Comparison of ENCODE assay signal across 18 cellular contexts in the genomic region with DNA sequence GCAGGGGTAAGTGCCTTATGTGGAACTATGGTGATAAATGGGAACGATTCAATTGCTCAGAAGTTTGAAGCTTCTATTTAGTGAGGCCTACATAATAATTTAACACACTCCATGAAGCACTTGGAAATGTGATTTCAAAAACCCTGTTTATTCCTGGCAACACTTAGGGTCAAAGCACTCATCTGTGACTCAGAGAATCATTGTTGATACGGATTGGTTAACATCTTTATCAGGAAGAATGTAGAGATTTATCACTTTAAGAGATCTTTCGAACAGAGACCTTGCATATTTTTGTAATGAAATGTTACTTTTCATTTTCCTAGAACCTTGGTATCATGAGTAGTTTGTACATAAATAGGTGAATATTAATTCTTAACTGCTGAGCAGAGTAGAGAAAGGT.
DNase-seq lines count a peak whose midpoint lies in the region; TF ChIP-seq lines count a peak whose summit lies in the region.
"Had no signal": no experiment of that assay in that cellular context is flagged by ENCODE, and none has a peak within 500 bp of the region (broad histone marks: within the 10 kb centered on the region; RNA-seq: fewer than 3 reads in every experiment).

No MANE protein-coding gene starts in this region.

- H3K27me3 ChIP-seq in adrenal gland, result no peaks in the 10 kb centered on the region
- no peaks in the 10 kb centered on the region for H3K27me3 ChIP-seq in neuronal stem cell (ENCODE audit: control insufficient read depth in 3 of 3, insufficient read depth in 3 of 3, low read depth in 1 of 3, low read length in 3 of 3)
- H3K27me3 ChIP-seq: esophagus squamous epithelium had no signal

- no peak overlapping the region for H3K9ac ChIP-seq in neuronal stem cell (ENCODE audit: low read depth, low read length, poor library complexity)

- H3K4me3 Mint-ChIP-seq in activated CD4-positive, alpha-beta T cell treated with anti-CD3 and anti-CD28 coated beads, Interleukin-2, amount 10 ng/mL, durations not matched to agents 7 days and 5 days, result no peak overlapping the region
- no peak overlapping the region for H3K4me3 Mint-ChIP-seq in endothelial cell (ENCODE audit: unreplicated experiment)
- H3K4me3 Mint-ChIP-seq: activated T-cell treated with anti-CD3 and anti-CD28 coated beads, Interleukin-2, amount 50 U/mL, for 72 hours; naive thymus-derived CD4-positive, alpha-beta T cell had no signal

- no peak overlapping the region for H2BK5ac ChIP-seq in neuronal stem cell (ENCODE audit: low read length)

- no peaks in the 10 kb centered on the region for H3K9me3 ChIP-seq in adrenal gland (replicated peaks in 1 of 3)
- H3K9me3 ChIP-seq in neuronal stem cell (replicated peaks in 1 of 2; ENCODE audit: control insufficient read depth in 2 of 2, insufficient read depth in 1 of 2, low read depth in 1 of 2, low read length in 2 of 2), result no peaks in the 10 kb centered on the region

- H3K4me1 Mint-ChIP-seq in activated CD4-positive, alpha-beta T cell treated with anti-CD3 and anti-CD28 coated beads, Interleukin-2, amount 10 ng/mL, durations not matched to agents 7 days and 5 days, result no peaks in the 10 kb centered on the region
- H3K4me1 Mint-ChIP-seq in endothelial cell (ENCODE audit: unreplicated experiment), result no peaks in the 10 kb centered on the region
- H3K4me1 Mint-ChIP-seq: naive thymus-derived CD4-positive, alpha-beta T cell had no signal

- H3K4me1 ChIP-seq in adrenal gland (replicated peaks in 1 of 2), result peaks cover 5 to 12% of the 10 kb centered on the region in 2 donors
- no peaks in the 10 kb centered on the region for H3K4me1 ChIP-seq in neuronal stem cell (ENCODE audit: control insufficient read depth in 2 of 2, insufficient read depth in 1 of 2, low read depth in 1 of 2, low read length in 2 of 2)

- H2BK120ac ChIP-seq in neuronal stem cell (ENCODE audit: low read depth, low read length), result no peak overlapping the region

- H3K18ac ChIP-seq in neuronal stem cell (ENCODE audit: low read length), result no peak overlapping the region

- H2AFZ ChIP-seq in neuronal stem cell (ENCODE audit: low read length), result no peak overlapping the region

- no peak overlapping the region for H4K8ac ChIP-seq in neuronal stem cell (ENCODE audit: low read depth, low read length)

- WGBS in adrenal gland, 4 donors, result 45 to 53% (median 48%) methylated on average over 3 of the region's 3 CpGs
- WGBS in neuronal stem cell (ENCODE audit: extremely low coverage in 2 of 2, insufficient read length in 2 of 2, insufficient replicate concordance in 1 of 2), 2 donors, result no CpG with 5 or more reads among the region's 3 CpGs

- no peak overlapping the region for H3K23ac ChIP-seq in neuronal stem cell (ENCODE audit: low read depth, low read length, poor library complexity)

- H3K36me3 Mint-ChIP-seq in activated CD4-positive, alpha-beta T cell treated with anti-CD3 and anti-CD28 coated beads, Interleukin-2, amount 10 ng/mL, durations not matched to agents 7 days and 5 days (ENCODE audit: low read depth), result no peaks in the 10 kb centered on the region
- H3K36me3 Mint-ChIP-seq in endothelial cell (ENCODE audit: low read depth, unreplicated experiment), result peaks cover 4% of the 10 kb centered on the region

- intact Hi-C loops in adrenal gland (cut with DNase I), result no loop called here

- H2AK5ac ChIP-seq in neuronal stem cell (ENCODE audit: low read depth, low read length), result no peak overlapping the region

- H3K4me2 ChIP-seq in neuronal stem cell (ENCODE audit: insufficient read depth, low read length, poor library complexity, severe bottlenecking), result no peak overlapping the region

- no peak overlapping the region for H3K14ac ChIP-seq in neuronal stem cell (ENCODE audit: low read length)

- H3K36me3 ChIP-seq in adrenal gland (replicated peaks in 1 of 2), result no peaks in the 10 kb centered on the region
- H3K36me3 ChIP-seq in neuronal stem cell (replicated peaks in 1 of 2; ENCODE audit: control insufficient read depth in 2 of 2, insufficient read depth in 2 of 2, low read length in 2 of 2), result no peaks in the 10 kb centered on the region
- H3K36me3 ChIP-seq: esophagus squamous epithelium had no signal

- peak; percentile 60 for DNase-seq in A172 (ENCODE audit: low spot score)
- peak; percentile 51 for DNase-seq in HFF-Myc (ENCODE audit: extremely low read depth, low read depth)
- peak in 2 of 7 donors; percentile 16 to 39 for DNase-seq in adrenal gland
- DNase-seq in fibroblast of the aortic adventitia (ENCODE audit: low read depth), result peak; percentile 72
- no peak for DNase-seq in neuronal stem cell (ENCODE audit: low spot score)
- no peak for DNase-seq in activated CD4-positive, alpha-beta T cell treated with anti-CD3 and anti-CD28 coated beads, Interleukin-2, amount 10 ng/mL, durations not matched to agents 7 days and 5 days
- no peak for DNase-seq in NCI-H1048 (lab: John Stamatoyannopoulos, UW)
- no peak for DNase-seq in endothelial cell (ENCODE audit: low spot score)
- DNase-seq: 8988T; activated CD4-positive, alpha-beta T cell treated with anti-CD3 and anti-CD28 coated beads, Interleukin-2, amount 50 U/mL, for 4 hours; activated T-cell treated with anti-CD3 and anti-CD28 coated beads, Interleukin-2, amount 50 U/mL, for 72 hours; COR-L47; esophagus squamous epithelium; MM.1S; naive thymus-derived CD4-positive, alpha-beta T cell; NCI-H2029 treated with DMSO at 0.1 percent for 48 hours; substantia nigra had no signal

- peak overlapping the region in 4 of 5 donors; percentile 49 to 85 (median 58) for H3K27ac ChIP-seq in adrenal gland
- no peak overlapping the region for H3K27ac ChIP-seq in neuronal stem cell (replicated peaks; ENCODE audit: low read length)
- H3K27ac ChIP-seq: coronary artery, esophagus squamous epithelium had no signal

- no peaks in the 10 kb centered on the region for H3K27me3 Mint-ChIP-seq in activated CD4-positive, alpha-beta T cell treated with anti-CD3 and anti-CD28 coated beads, Interleukin-2, amount 10 ng/mL, durations not matched to agents 7 days and 5 days
- H3K27me3 Mint-ChIP-seq in endothelial cell (ENCODE audit: unreplicated experiment), result no peaks in the 10 kb centered on the region
- H3K27me3 Mint-ChIP-seq: naive thymus-derived CD4-positive, alpha-beta T cell had no signal

- no peaks in the 10 kb centered on the region for H3K79me1 ChIP-seq in neuronal stem cell (ENCODE audit: low read depth, low read length)

- TF ChIP-seq POLR2A in adrenal gland (IDR thresholded peaks at IDR 0.05), result no peak

- POLR2A ChIA-PET in activated CD4-positive, alpha-beta T cell treated with anti-CD3 and anti-CD28 coated beads, Interleukin-2, amount 10 ng/mL, durations not matched to agents 7 days and 5 days (lab: Charles Lee), result no interaction called here

- H2BK12ac ChIP-seq in neuronal stem cell (ENCODE audit: low read length), result no peak overlapping the region

- CTCF ChIA-PET in activated CD4-positive, alpha-beta T cell treated with anti-CD3 and anti-CD28 coated beads, Interleukin-2, amount 10 ng/mL, durations not matched to agents 7 days and 5 days (lab: Charles Lee), result no interaction called here

- H3K4me3 ChIP-seq in HFF-Myc (replicated peaks; ENCODE audit: low read depth, low read length), result no peak overlapping the region
- H3K4me3 ChIP-seq in adrenal gland, result no peak overlapping the region
- no peak overlapping the region for H3K4me3 ChIP-seq in fibroblast of the aortic adventitia (ENCODE audit: low read depth, low read length)
- H3K4me3 ChIP-seq in neuronal stem cell (ENCODE audit: low read length in 2 of 2), result no peak overlapping the region
- H3K4me3 ChIP-seq: coronary artery, esophagus squamous epithelium had no signal

- no peak overlapping the region for H4K91ac ChIP-seq in neuronal stem cell (ENCODE audit: low read depth, low read length, poor library complexity)

- H3K4ac ChIP-seq in neuronal stem cell (ENCODE audit: low read length), result no peak overlapping the region

- peaks cover 13% of the 10 kb centered on the region for H3K9me3 Mint-ChIP-seq in activated CD4-positive, alpha-beta T cell treated with anti-CD3 and anti-CD28 coated beads, Interleukin-2, amount 10 ng/mL, durations not matched to agents 7 days and 5 days
- H3K9me3 Mint-ChIP-seq in endothelial cell (ENCODE audit: unreplicated experiment), result no peaks in the 10 kb centered on the region

- H3K27ac Mint-ChIP-seq in activated CD4-positive, alpha-beta T cell treated with anti-CD3 and anti-CD28 coated beads, Interleukin-2, amount 10 ng/mL, durations not matched to agents 7 days and 5 days, result no peak overlapping the region
- H3K27ac Mint-ChIP-seq in endothelial cell (ENCODE audit: unreplicated experiment), result no peak overlapping the region
- H3K27ac Mint-ChIP-seq: activated T-cell treated with anti-CD3 and anti-CD28 coated beads, Interleukin-2, amount 50 U/mL, for 72 hours; naive thymus-derived CD4-positive, alpha-beta T cell had no signal

- TF ChIP-seq CTCF in HFF-Myc (IDR thresholded peaks at IDR 0.05; ENCODE audit: low read depth, low read length, missing control alignments), result no peak
- no peak for TF ChIP-seq CTCF in adrenal gland (IDR thresholded peaks at IDR 0.05)
- no peak for TF ChIP-seq CTCF in fibroblast of the aortic adventitia (IDR thresholded peaks at IDR 0.05; ENCODE audit: insufficient read depth, low read length)
- no peak for TF ChIP-seq CTCF in endothelial cell (IDR thresholded peaks at IDR 0.05; ENCODE audit: unreplicated experiment)

- no peak overlapping the region for H2BK15ac ChIP-seq in neuronal stem cell (ENCODE audit: low read length)

Comparison
In these comparisons a context has a peak if more than half of its experiments do, and no peak if none do; other contexts are left out.
1. DNase-seq: peak in A172 (single experiment), HFF-Myc (single experiment) and fibroblast of the aortic adventitia (single experiment); none in neuronal stem cell (single experiment), activated CD4-positive, alpha-beta T cell treated with anti-CD3 and anti-CD28 coated beads, Interleukin-2, amount 10 ng/mL, durations not matched to agents 7 days and 5 days (single experiment), NCI-H1048 (single experiment) and endothelial cell (single experiment).